ENCODE assay signal across 16 cellular contexts in the genomic region with DNA sequence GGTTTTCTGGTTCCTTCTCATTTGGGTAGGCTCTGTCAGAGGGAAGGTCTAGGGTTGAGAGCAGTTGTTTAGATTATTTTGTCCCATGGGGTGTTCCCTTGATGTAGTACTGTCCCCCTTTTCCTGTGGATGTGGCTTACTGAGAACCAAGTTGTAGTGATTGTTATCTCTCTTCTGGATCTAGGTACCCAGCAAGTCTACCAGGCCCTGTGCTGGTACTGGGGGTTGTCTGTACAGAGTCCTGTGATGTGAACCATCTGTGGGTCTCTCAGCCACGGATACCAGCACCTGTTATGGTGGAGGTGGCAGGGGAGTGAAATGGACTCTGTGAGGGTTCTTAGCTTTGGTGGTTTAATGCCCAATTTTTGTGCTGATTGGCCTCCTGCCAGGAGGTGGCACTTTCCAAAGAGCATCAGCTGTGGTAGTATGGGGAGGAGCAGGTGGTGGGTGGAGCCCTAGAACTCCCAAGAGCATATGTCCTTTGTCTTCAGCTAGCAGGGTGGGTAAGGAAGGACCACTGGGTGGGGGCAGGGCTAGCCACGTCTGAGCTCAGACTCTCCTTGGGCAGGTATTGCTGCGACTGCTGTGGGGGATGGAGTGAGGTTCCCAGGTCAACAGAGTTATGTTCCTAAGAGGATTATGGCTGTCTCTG.
"Had no signal": no experiment of that assay in that cellular context is flagged by ENCODE, and none has a peak within 500 bp of the region (broad histone marks: within the 10 kb centered on the region; RNA-seq: fewer than 3 reads in every experiment).

No MANE protein-coding gene starts in this region.

- H3K27ac ChIP-seq: foreskin keratinocyte, left lung, prostate gland, right lobe of liver, suprapubic skin had no signal

- H3K9me3 ChIP-seq: left lung, prostate gland, right lobe of liver, suprapubic skin had no signal

- H3K4me1 Mint-ChIP-seq: nephron had no signal

- H3K4me3 ChIP-seq: left lung, prostate gland, right lobe of liver, suprapubic skin had no signal

- H3K27ac Mint-ChIP-seq: nephron, type B pancreatic cell had no signal

- FAIRE-seq: colon, endothelial cell of umbilical vein, islet of Langerhans, TTC549 had no signal

- ATAC-seq: foreskin keratinocyte; left lung; right lobe of liver; stimulated activated naive CD8-positive, alpha-beta T cell treated with anti-CD3 and anti-CD28 coated beads, Interleukin-15, Interleukin-2, amounts not matched to agents 100 U/mL and 50 U/mL, for 24 hours had no signal

- H3K4me1 ChIP-seq: foreskin keratinocyte, left lung, prostate gland, right lobe of liver, suprapubic skin had no signal

- H3K4me3 Mint-ChIP-seq: nephron, type B pancreatic cell had no signal

- H3K27me3 Mint-ChIP-seq: type B pancreatic cell had no signal

- DNase-seq: activated CD4-positive, alpha-beta T cell treated with anti-CD3 and anti-CD28 coated beads, Interleukin-2, amount 50 U/mL, for 4 hours; activated naive CD4-positive, alpha-beta T cell; foreskin keratinocyte; left lung; occipital lobe; right lobe of liver; stimulated activated CD4-positive, alpha-beta T cell treated with anti-CD3 and anti-CD28 coated beads, Interleukin-1b, Interleukin-23, amount 100 ng/mL, for 48 hours; stimulated activated naive CD8-positive, alpha-beta T cell treated with anti-CD3 and anti-CD28 coated beads, Interleukin-15, Interleukin-2, amounts not matched to agents 100 U/mL and 50 U/mL, for 24 hours had no signal

- H3K36me3 ChIP-seq: left lung, prostate gland, right lobe of liver, suprapubic skin had no signal

- H3K27me3 ChIP-seq: foreskin keratinocyte, left lung, right lobe of liver, suprapubic skin had no signal

- H3K36me3 Mint-ChIP-seq: type B pancreatic cell had no signal
